In genomic region chr16:88098731-88099562, GRCh38 we compare ENCODE assay signal across 8 cellular contexts.
DNase-seq lines count a peak whose midpoint lies in the region; ATAC-seq, FAIRE-seq and TF ChIP-seq lines count a peak whose summit lies in the region.
"Not testable (repeated sequence)": the region's sequence is repeated elsewhere in the genome, so short reads cannot be mapped to it uniquely, and the experiment has no call there.

No MANE protein-coding gene starts in this region.

- DNase-seq in 8988T = peak; percentile 90
- DNase-seq in H7 = peak; percentile 76
- peak; percentile 37 for DNase-seq in LoVo (ENCODE audit: low spot score)
- DNase-seq in bronchial epithelial cell (ENCODE audit: low read depth) = not testable (repeated sequence)
- peak; percentile 29 for DNase-seq in fibroblast of the conjunctiva (ENCODE audit: low read depth)
- peak; percentile 96 for DNase-seq in myocyte (ENCODE audit: low read depth)

- not testable (repeated sequence) for H3K27ac ChIP-seq in BLaER1

- H3K4me3 ChIP-seq in BLaER1; H7 (ENCODE audit: insufficient read depth, low read depth, low read length); bronchial epithelial cell (ENCODE audit: low read depth, low read length): not testable (repeated sequence)

- not testable (repeated sequence) for H4K20me1 ChIP-seq in BLaER1

- TF ChIP-seq CTCF in bronchial epithelial cell (IDR thresholded peaks at IDR 0.05; ENCODE audit: insufficient read depth, low read length, severe bottlenecking) = not testable (repeated sequence)

- peaks cover 26% of the 10 kb centered on the region for H3K4me1 ChIP-seq in BLaER1

- FAIRE-seq in bronchial epithelial cell (lab: Jason Lieb, UNC) = peak; percentile 43

- not testable (repeated sequence) for H3K36me3 ChIP-seq in BLaER1; H7 (replicated peaks; ENCODE audit: control insufficient read depth, insufficient read depth, low read length); bronchial epithelial cell (ENCODE audit: control insufficient read depth, insufficient read depth, low read length)

- H3K27me3 ChIP-seq in BLaER1; H7 (ENCODE audit: control insufficient read depth, insufficient read depth, low read length); bronchial epithelial cell (ENCODE audit: control insufficient read depth, insufficient read depth, low read length): not testable (repeated sequence)

- peaks cover 16% of the 10 kb centered on the region for H3K9me3 ChIP-seq in BLaER1

- peak overlapping the region; percentile 65 for H3K4me2 ChIP-seq in BLaER1

- peak; percentile 30; the same call in 2 of the 3 replicates for ATAC-seq in SK-N-SH treated with all-trans-retinoic acid at 6 μM for 48 hours

- H3K9ac ChIP-seq in BLaER1 = not testable (repeated sequence)
